ENCODE assay signal across 12 cellular contexts in genomic region chr1:19605884-19606442, GRCh38. TPM values are rescaled to one million over a fixed set of nuclear protein-coding genes. Genes with fewer than 3 reads are reported as not detected.
A peak's percentile ranks its signal among the peaks of the same experiment; 100 is the strongest.
DNase-seq lines count a peak whose midpoint lies in the region; ATAC-seq and TF ChIP-seq lines count a peak whose summit lies in the region.
"Had no signal": no experiment of that assay in that cellular context is flagged by ENCODE, and none has a peak within 500 bp of the region (broad histone marks: within the 10 kb centered on the region; RNA-seq: fewer than 3 reads in every experiment).

No MANE protein-coding gene starts in this region.

- peak overlapping the region; percentile 57 for H3K27ac ChIP-seq in effector memory CD4-positive, alpha-beta T cell (ENCODE audit: insufficient read depth, low read length, poor library complexity, severe bottlenecking)
- H3K27ac ChIP-seq in sigmoid colon, result peak overlapping the region in 3 of 4 donors; percentile 37 to 66 (median 65)
- no peak overlapping the region for H3K27ac ChIP-seq in A673 (ENCODE audit: low read depth, low read length, poor library complexity, severe bottlenecking)
- peak overlapping the region in 1 of 2 donors; percentile 64 for H3K27ac ChIP-seq in uterus

- no peak for TF ChIP-seq CTCF in sigmoid colon (IDR thresholded peaks at IDR 0.05)
- no peak for TF ChIP-seq CTCF in A673 (conservative IDR thresholded peaks at IDR 0.05; ENCODE audit: low read depth, low read length)
- no peak for TF ChIP-seq CTCF in uterus (IDR thresholded peaks at IDR 0.05)

- H3K4me3 ChIP-seq in effector memory CD4-positive, alpha-beta T cell (ENCODE audit: insufficient read depth, low read depth, low read length, poor library complexity, severe bottlenecking), result no peak overlapping the region
- H3K4me3 ChIP-seq in sigmoid colon, result no peak overlapping the region
- H3K4me3 ChIP-seq in A673 (ENCODE audit: low read depth, low read length, poor library complexity, severe bottlenecking), result no peak overlapping the region
- H3K4me3 ChIP-seq in uterus, result no peak overlapping the region
- H3K4me3 ChIP-seq: ovary had no signal

- WGBS in sigmoid colon, 2 donors, result 47 to 77% methylated on average over 3 of the region's 3 CpGs

- no peaks in the 10 kb centered on the region for H3K9me3 Mint-ChIP-seq in T-helper 1 cell treated with Interleukin-12 subunit alpha and Interleukin-12 subunit beta and Interleukin-4 antibody, amounts not matched to agents 30 μg/mL and 1 μg/mL, for 36 hours

- TF ChIP-seq EP300 in sigmoid colon (IDR thresholded peaks at IDR 0.05), result no peak

- H3K36me3 ChIP-seq in effector memory CD4-positive, alpha-beta T cell (ENCODE audit: control insufficient read depth, insufficient read depth, low read length), result peaks cover 9% of the 10 kb centered on the region
- H3K36me3 ChIP-seq in sigmoid colon (peaks cover 0 to 1% (median 0%) of the 10 kb centered on the region in 4 donors), A673 (ENCODE audit: insufficient read depth, low read length, poor library complexity, severe bottlenecking) (peaks cover 4% of the 10 kb centered on the region), uterus (no peaks in the 10 kb centered on the region)
- H3K36me3 ChIP-seq: ovary had no signal

- peaks cover 42% of the 10 kb centered on the region for H3K4me1 Mint-ChIP-seq in T-helper 1 cell treated with Interleukin-12 subunit alpha and Interleukin-12 subunit beta and Interleukin-4 antibody, amounts not matched to agents 30 μg/mL and 1 μg/mL, for 36 hours (ENCODE audit: low read depth)
- H3K4me1 Mint-ChIP-seq in T-helper 17 cell, result peaks cover 41% of the 10 kb centered on the region

- H3K4me1 ChIP-seq in effector memory CD4-positive, alpha-beta T cell (ENCODE audit: control insufficient read depth, insufficient read depth, low read length, poor library complexity, severe bottlenecking), result peaks cover 36% of the 10 kb centered on the region
- H3K4me1 ChIP-seq in sigmoid colon (peaks cover 0 to 72% (median 66%) of the 10 kb centered on the region in 4 donors), A673 (ENCODE audit: insufficient read depth, low read length, poor library complexity, severe bottlenecking) (no peaks in the 10 kb centered on the region), uterus (no peaks in the 10 kb centered on the region)

- H3K27me3 ChIP-seq in effector memory CD4-positive, alpha-beta T cell (replicated peaks; ENCODE audit: control insufficient read depth, insufficient read depth, low read length, poor library complexity, severe bottlenecking), result no peaks in the 10 kb centered on the region
- H3K27me3 ChIP-seq in sigmoid colon (no peaks in the 10 kb centered on the region), A673 (replicated peaks; ENCODE audit: insufficient read depth, low read depth, low read length, poor library complexity) (no peaks in the 10 kb centered on the region), uterus (no peaks in the 10 kb centered on the region)
- H3K27me3 ChIP-seq: ovary had no signal

- peak overlapping the region; percentile 49 for H3K27ac Mint-ChIP-seq in T-helper 1 cell treated with Interleukin-12 subunit alpha and Interleukin-12 subunit beta and Interleukin-4 antibody, amounts not matched to agents 30 μg/mL and 1 μg/mL, for 36 hours
- peak overlapping the region; percentile 94 for H3K27ac Mint-ChIP-seq in T-helper 17 cell

- no peak for DNase-seq in T-helper 1 cell
- DNase-seq in T-helper 17 cell, result no peak
- DNase-seq in effector memory CD4-positive, alpha-beta T cell, result no peak
- no peak for DNase-seq in sigmoid colon
- no peak for DNase-seq in A673 (ENCODE audit: low spot score)
- no peak for DNase-seq in uterus
- DNase-seq in RPMI8226, result no peak
- DNase-seq: DND-41, left ventricle myocardium superior, NCI-H2081 treated with DMSO at 0.1 percent for 48 hours, ovary had no signal

- CTCF ChIA-PET in A673 (lab: Charles Lee), result no interaction called here

- intact Hi-C loops in sigmoid colon (cut with DNase I) (no loop called here), A673 (cut with micrococcal nuclease; ENCODE audit: unreplicated experiment) (no loop called here), uterus (cut with DNase I; ENCODE audit: low total_unique reads) (no loop called here)

- POLR2A ChIA-PET in A673 (lab: Charles Lee; ENCODE audit: low non-redundant PET), result no interaction called here

- BruUV-seq in A673 (replicated peaks; lab: Mats Ljungman, UMichigan), result no TSS peak

- ATAC-seq in T-helper 17 cell, result peak; percentile 30
- ATAC-seq: left ventricle myocardium superior had no signal

- H3K27me3 Mint-ChIP-seq in T-helper 1 cell treated with Interleukin-12 subunit alpha and Interleukin-12 subunit beta and Interleukin-4 antibody, amounts not matched to agents 30 μg/mL and 1 μg/mL, for 36 hours (ENCODE audit: low read depth), result no peaks in the 10 kb centered on the region
- no peaks in the 10 kb centered on the region for H3K27me3 Mint-ChIP-seq in T-helper 17 cell

- H3K9me3 ChIP-seq in T-helper 17 cell (ENCODE audit: control insufficient read depth, low read length, poor library complexity, severe bottlenecking) (no peaks in the 10 kb centered on the region), sigmoid colon (no peaks in the 10 kb centered on the region), A673 (ENCODE audit: low read depth, low read length, poor library complexity, severe bottlenecking) (no peaks in the 10 kb centered on the region), uterus (no peaks in the 10 kb centered on the region)
- no peaks in the 10 kb centered on the region for H3K9me3 ChIP-seq in effector memory CD4-positive, alpha-beta T cell (ENCODE audit: control insufficient read depth, low read length)
- H3K9me3 ChIP-seq: ovary had no signal

- TF ChIP-seq POLR2A in sigmoid colon (IDR thresholded peaks at IDR 0.05), result no peak
- TF ChIP-seq POLR2A in uterus (IDR thresholded peaks at IDR 0.05), result no peak

- peaks cover 23% of the 10 kb centered on the region for H3K36me3 Mint-ChIP-seq in T-helper 1 cell treated with Interleukin-12 subunit alpha and Interleukin-12 subunit beta and Interleukin-4 antibody, amounts not matched to agents 30 μg/mL and 1 μg/mL, for 36 hours (ENCODE audit: low read depth)
- peaks cover 2% of the 10 kb centered on the region for H3K36me3 Mint-ChIP-seq in T-helper 17 cell (ENCODE audit: low read depth)

- peak overlapping the region; percentile 14 for H3K4me3 Mint-ChIP-seq in T-helper 1 cell treated with Interleukin-12 subunit alpha and Interleukin-12 subunit beta and Interleukin-4 antibody, amounts not matched to agents 30 μg/mL and 1 μg/mL, for 36 hours
- peak overlapping the region; percentile 72 for H3K4me3 Mint-ChIP-seq in T-helper 17 cell

RNA-seq across cellular contexts. Expression of gene NBL1, which starts 38.1 kb away (rescaled TPM):
- total RNA-seq in T-helper 17 cell (10 to 100 TPM; 32.0 to 32.3 TPM), sigmoid colon (100 to 1,000 TPM in 2 of 4 donors, 10 to 100 TPM in 2; 64.1 to 128 (median 87.6) TPM), A673 (2021) (7.9 and 12.5 TPM in 2 replicates), uterus (100 to 1,000 TPM in 1 of 4 donors, 10 to 100 TPM in 3; 54.1 to 222 (median 71.1) TPM)
- polyA plus RNA-seq in sigmoid colon, result 100 to 1,000 TPM; 245 to 394 (median 260) TPM

RNA-seq across cellular contexts. Expression of gene HTR6, which starts 58.7 kb away (rescaled TPM):
- total RNA-seq in T-helper 17 cell (under 1 TPM; 0.16 to 0.17 TPM), sigmoid colon (not detected), A673 (2021) (not detected in 2 replicates), uterus (not detected)
- polyA plus RNA-seq in sigmoid colon, result under 1 TPM in 1 of 3 donors, not detected in 2; 0.15 TPM
- total RNA-seq: left ventricle myocardium superior, ovary had no signal
- polyA plus RNA-seq: ovary had no signal
